8 cellular contexts compared by ENCODE assay signal in the genomic region with DNA sequence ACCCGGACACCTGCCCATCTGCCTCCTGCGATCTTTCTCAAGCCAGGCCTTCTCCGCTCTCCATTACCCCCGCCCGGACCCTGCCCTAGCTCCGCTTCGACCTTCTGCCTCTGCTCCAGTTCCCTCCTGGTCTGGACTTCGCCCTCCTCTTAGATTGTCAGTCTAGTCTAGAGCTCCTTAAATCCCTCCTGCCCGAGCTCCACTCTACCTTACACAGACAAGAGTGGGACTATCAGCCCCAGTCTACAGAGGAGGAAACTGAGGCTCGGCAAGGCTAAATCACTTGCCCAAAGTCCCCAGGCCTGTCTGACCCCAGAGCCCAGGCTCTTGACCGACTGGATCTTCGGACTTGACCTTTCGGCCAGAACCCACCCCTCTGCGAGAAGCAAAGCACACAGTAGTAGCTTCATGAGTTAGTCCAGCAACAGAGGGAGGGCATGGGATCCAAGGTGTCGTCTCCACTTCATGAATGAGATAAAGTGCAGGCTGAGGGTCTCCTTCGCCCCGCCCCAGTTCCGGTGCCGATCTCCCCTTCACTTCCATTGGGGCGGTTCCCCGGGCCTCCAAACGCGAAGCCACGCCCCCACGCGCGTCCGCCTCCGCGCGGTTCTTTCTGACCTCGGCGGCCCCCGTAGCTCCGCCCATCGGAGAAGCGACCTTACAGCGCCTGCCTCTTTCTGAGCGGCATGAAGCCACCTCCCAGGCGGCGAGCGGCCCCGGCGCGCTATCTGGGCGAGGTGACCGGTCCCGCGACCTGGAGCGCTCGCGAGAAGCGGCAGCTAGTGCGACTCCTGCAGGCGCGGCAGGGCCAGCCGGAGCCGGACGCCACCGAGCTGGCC. TPM values are rescaled to one million over a fixed set of nuclear protein-coding genes. Genes with fewer than 3 reads are reported as not detected.
A peak's percentile ranks its signal among the peaks of the same experiment; 100 is the strongest.
DNase-seq lines count a peak whose midpoint lies in the region; ATAC-seq, FAIRE-seq and TF ChIP-seq lines count a peak whose summit lies in the region.

A gene with protein sequence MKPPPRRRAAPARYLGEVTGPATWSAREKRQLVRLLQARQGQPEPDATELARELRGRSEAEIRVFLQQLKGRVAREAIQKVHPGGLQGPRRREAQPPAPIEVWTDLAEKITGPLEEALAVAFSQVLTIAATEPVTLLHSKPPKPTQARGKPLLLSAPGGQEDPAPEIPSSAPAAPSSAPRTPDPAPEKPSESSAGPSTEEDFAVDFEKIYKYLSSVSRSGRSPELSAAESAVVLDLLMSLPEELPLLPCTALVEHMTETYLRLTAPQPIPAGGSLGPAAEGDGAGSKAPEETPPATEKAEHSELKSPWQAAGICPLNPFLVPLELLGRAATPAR (plus strand): TSS at position 658 of the 839 bp plus-strand sequence. CDS start 29 bp downstream, at position 687.

- no peaks in the 10 kb centered on the region for H3K9me3 ChIP-seq in AG04450 (ENCODE audit: control insufficient read depth, insufficient read depth, low read length)
- H3K9me3 ChIP-seq in keratinocyte (ENCODE audit: control insufficient read depth, low read depth, low read length), result no peaks in the 10 kb centered on the region

- CTCF ChIA-PET in AG04450 (lab: Charles Lee), result interaction anchor here (0.7 to 3.0 kb wide), 11 partner anchors 8 to 566 kb away, joined by 3 to 15 read pairs (median 10); partner anchors contain the start of genes MAP2K7 and TIMM44

- H3K9me1 ChIP-seq in keratinocyte (ENCODE audit: control insufficient read depth, extremely low read depth, insufficient read depth, low read length), result no peaks in the 10 kb centered on the region

- H2AFZ ChIP-seq in keratinocyte (ENCODE audit: control insufficient read depth, low read length), result peak within 1 kb of the TSS; percentile 91

- peaks cover 4 to 5% of the 10 kb centered on the region in 2 experiments for H3K36me3 ChIP-seq in keratinocyte (ENCODE audit: control insufficient read depth in 2 of 2, extremely low read depth in 1 of 2, insufficient read depth in 2 of 2, low read length in 2 of 2)

- H4K20me1 ChIP-seq in keratinocyte (ENCODE audit: control insufficient read depth, extremely low read depth, insufficient read depth, low read length), result no peaks in the 10 kb centered on the region

- dilution Hi-C loops in keratinocyte (cut with MboI; ENCODE audit: extremely low pct_ligation_motif_present, low sequenced_read_pairs), result no loop called here

- DNase-seq in AG04450 (ENCODE audit: low read depth, low spot score) (peak; percentile 88), NCI-H345 treated with DMSO at 0.1 percent for 48 hours (lab: John Stamatoyannopoulos, UW; ENCODE audit: unreplicated experiment) (peak; percentile 84), keratinocyte (ENCODE audit: low read depth, low spot score) (no peak)
- peak; percentile 92 for DNase-seq in activated CD4-positive, CD25-positive, alpha-beta regulatory T cell treated with anti-CD3 and anti-CD28 coated beads, Interleukin-2, amount 50 U/mL, for 16 hours (ENCODE audit: low read depth, low spot score)
- DNase-seq in central memory CD4-positive, alpha-beta T cell, result peak; percentile 97
- peak; percentile 94 to 95 (median 95) for DNase-seq in stimulated activated CD4-positive, alpha-beta T cell treated with anti-CD3 and anti-CD28 coated beads, Interleukin-12 subunit alpha, Interleukin-12 subunit beta, amount 100 ng/mL, for 48 hours (ENCODE audit: low read depth in 2 of 3, low spot score in 1 of 3)

- ATAC-seq in GM18907 (IDR thresholded peaks at IDR 0.05; ENCODE audit: unreplicated experiment), result peak; percentile 67
- ATAC-seq in HG03196 (IDR thresholded peaks at IDR 0.05; ENCODE audit: unreplicated experiment), result peak; percentile 56

- peak within 1 kb of the TSS; percentile 75 for H3K9ac ChIP-seq in keratinocyte (ENCODE audit: control insufficient read depth, extremely low read depth, insufficient read depth, low read length)

- H3K27me3 ChIP-seq in AG04450 (ENCODE audit: control insufficient read depth, insufficient read depth, low read length) (peaks cover 7% of the 10 kb centered on the region), keratinocyte (ENCODE audit: control insufficient read depth, extremely low read depth, insufficient read depth, low read length) (peaks cover 24% of the 10 kb centered on the region)

- peak; percentile 74 for FAIRE-seq in keratinocyte (lab: Jason Lieb, UNC)

- H3K79me2 ChIP-seq in keratinocyte (ENCODE audit: control insufficient read depth, insufficient read depth, low read length), result no peaks in the 10 kb centered on the region

- no peak for TF ChIP-seq CTCF in AG04450 (IDR thresholded peaks at IDR 0.05; ENCODE audit: low read depth, low read length)
- no peak for TF ChIP-seq CTCF in keratinocyte (optimal IDR thresholded peaks at IDR 0.05 in 1 of 3, IDR thresholded peaks at IDR 0.05 in 1 of 3, conservative IDR thresholded peaks at IDR 0.05 in 1 of 3; ENCODE audit: extremely low read depth in 1 of 3, insufficient read depth in 2 of 3, low read length in 3 of 3)

- peak within 1 kb of the TSS; percentile 75 for H3K27ac ChIP-seq in AG04450 (ENCODE audit: low read depth, low read length)
- peak within 1 kb of the TSS; percentile 76 for H3K27ac ChIP-seq in keratinocyte (ENCODE audit: control insufficient read depth, insufficient read depth, low read length)

- H3K4me1 ChIP-seq in keratinocyte (ENCODE audit: control insufficient read depth, extremely low read depth, insufficient read depth, low read length), result peaks cover 18% of the 10 kb centered on the region

- peak within 1 kb of the TSS; percentile 70 for H3K4me3 ChIP-seq in AG04450 (ENCODE audit: low read depth, low read length)
- H3K4me3 ChIP-seq in keratinocyte (ENCODE audit: control insufficient read depth in 2 of 3, extremely low read depth in 1 of 3, insufficient read depth in 2 of 3, low read depth in 1 of 3, low read length in 3 of 3), result peak within 1 kb of the TSS; percentile 71 to 90 (median 90)

- POLR2A ChIA-PET in AG04450 (lab: Yijun Ruan, JAX), result interaction anchor here (0.5 to 2.9 kb wide), 11 partner anchors 11 to 397 kb away, joined by 3 to 19 read pairs (median 5); partner anchors contain the start of genes LRRC8E, MAP2K7, MCOLN1 and TIMM44

- peak within 1 kb of the TSS; percentile 99 for H3K4me2 ChIP-seq in keratinocyte (ENCODE audit: control insufficient read depth, extremely low read depth, insufficient read depth, low read depth, low read length)

RNA-seq across cellular contexts. Expression of the gene that starts here (rescaled TPM):
- polyA plus RNA-seq in AG04450 (2011; rRNA removed) (12.1 and 17.7 TPM in 2 replicates), keratinocyte (10.7 to 15.5 TPM (median 10.8 TPM) in 3 replicates)
- polyA minus RNA-seq in AG04450 (2011; rRNA and poly(A)+ RNA removed), result 8.7 and 11.0 TPM in 2 replicates
- polyA plus RNA-seq in keratinocyte (2011; ENCODE audit: low read depth), result 5.6 TPM
- 8.6 and 20.3 TPM in 2 replicates for polyA plus RNA-seq in keratinocyte (2011; cell fraction: cytosol; rRNA removed)
- polyA plus RNA-seq in keratinocyte (2011; cell fraction: nucleus; rRNA removed), result 6.8 and 12.3 TPM in 2 replicates
- 20.4 and 21.6 TPM in 2 replicates for polyA plus RNA-seq in keratinocyte (2012; ENCODE audit: low replicate concordance)
- 5.8 to 18.7 TPM (median 15.3 TPM) in 3 replicates for polyA minus RNA-seq in keratinocyte
- 15.5 TPM for polyA minus RNA-seq in keratinocyte (2011; cell fraction: cytosol; rRNA and poly(A)+ RNA removed)
- polyA minus RNA-seq in keratinocyte (2011; cell fraction: nucleus; rRNA and poly(A)+ RNA removed), result 6.1 and 6.4 TPM in 2 replicates
